ENCODE assay signal across 21 cellular contexts in genomic region chr4:156596026-156596425, GRCh38.
DNase-seq lines count a peak whose midpoint lies in the region; ATAC-seq and TF ChIP-seq lines count a peak whose summit lies in the region.
"Had no signal": no experiment of that assay in that cellular context is flagged by ENCODE, and none has a peak within 500 bp of the region (broad histone marks: within the 10 kb centered on the region; RNA-seq: fewer than 3 reads in every experiment).

No MANE protein-coding gene starts in this region.

- TF ChIP-seq POLR2A in lower leg skin (IDR thresholded peaks at IDR 0.05): no peak

- TF ChIP-seq CTCF in retinal pigment epithelial cell (conservative IDR thresholded peaks at IDR 0.05; ENCODE audit: low read depth, low read length) (peak; percentile 18), lower leg skin (IDR thresholded peaks at IDR 0.05) (no peak)

- intact Hi-C loops in lower leg skin (cut with DNase I; ENCODE audit: low total_unique reads): no loop called here

- no peak for ATAC-seq in GM21367 (IDR thresholded peaks at IDR 0.05; ENCODE audit: unreplicated experiment)
- ATAC-seq: activated T-cell treated with anti-CD3 and anti-CD28 coated beads, Interleukin-2, amount 50 U/mL, for 72 hours; right cardiac atrium; upper lobe of right lung had no signal

- 84 to 87% methylated on average over 2 of the region's 2 CpGs for WGBS in lower leg skin, 2 donors

- DNase-seq in EH (ENCODE audit: low read depth): peak; percentile 55
- DNase-seq in amniotic epithelial cell (ENCODE audit: low read depth): peak; percentile 80
- DNase-seq in inferior parietal cortex (ENCODE audit: extremely low spot score): peak; percentile 54
- peak; percentile 60 for DNase-seq in retinal pigment epithelial cell (ENCODE audit: low read depth)
- no peak for DNase-seq in lower leg skin (ENCODE audit: low spot score in 2 of 2)
- no peak for DNase-seq in SW 1271 (lab: John Stamatoyannopoulos, UW)
- DNase-seq: activated CD4-positive, alpha-beta T cell treated with anti-CD3 and anti-CD28 coated beads for 1 hour; activated CD8-positive, alpha-beta memory T cell treated with anti-CD3 and anti-CD28 coated beads for 24 hours; activated naive CD4-positive, alpha-beta T cell treated with anti-CD3 and anti-CD28 coated beads for 36 hours; activated T-cell treated with anti-CD3 and anti-CD28 coated beads, Interleukin-2, amount 50 U/mL, for 72 hours; aorta; cerebellar nuclear complex; effector CD4-positive, alpha-beta T cell; kidney glomerular epithelial cell; ovary; right cardiac atrium; SHP77 treated with DMSO at 0.1 percent for 48 hours; stimulated activated CD8-positive, alpha-beta memory T cell treated with anti-CD3 and anti-CD28 coated beads, Interleukin-4, amount 100 ng/mL, for 48 hours; T-helper 1 cell; upper lobe of right lung had no signal

- no peak overlapping the region for H3K4me3 ChIP-seq in retinal pigment epithelial cell (ENCODE audit: low read length)
- H3K4me3 ChIP-seq in lower leg skin (ENCODE audit: low read depth, poor library complexity, severe bottlenecking): no peak overlapping the region
- H3K4me3 ChIP-seq: ovary, upper lobe of right lung had no signal

Comparison
In these comparisons a context has a peak if more than half of its experiments do, and no peak if none do; other contexts are left out.
1. DNase-seq: peak in EH (single experiment), amniotic epithelial cell (single experiment), inferior parietal cortex (single experiment) and retinal pigment epithelial cell (single experiment); none in lower leg skin (0 of 2) and SW 1271 (0 of 2).